8 cellular contexts compared by ENCODE assay signal in genomic region chr20:48828734-48829460, GRCh38. TPM values are rescaled to one million over a fixed set of nuclear protein-coding genes. Genes with fewer than 3 reads are reported as not detected.
DNase-seq lines count a peak whose midpoint lies in the region; ATAC-seq and TF ChIP-seq lines count a peak whose summit lies in the region.

No MANE protein-coding gene starts in this region.

- DNase-seq in activated CD4-positive, alpha-beta T cell treated with anti-CD3 and anti-CD28 coated beads for 36 hours, result no peak
- no peak for DNase-seq in activated CD4-positive, alpha-beta T cell treated with anti-CD3 and anti-CD28 coated beads, Interleukin-2, amount 50 U/mL, for 48 hours
- no peak for DNase-seq in activated CD8-positive, alpha-beta T cell treated with anti-CD3 and anti-CD28 coated beads for 36 hours
- no peak for DNase-seq in stimulated activated naive B cell treated with anti-CD40 and anti-IgM and Interleukin-4, amounts not matched to agents 10 μg/mL and 1 μg/mL and 100 μg/mL, for 72 hours
- DNase-seq in DMS153 (lab: John Stamatoyannopoulos, UW), result no peak
- DNase-seq in epidermal melanocyte (ENCODE audit: insufficient read length, low spot score), result no peak
- DNase-seq in H4 (ENCODE audit: low spot score), result no peak

- no peak for TF ChIP-seq CTCF in activated CD8-positive, alpha-beta T cell treated with anti-CD3 and anti-CD28 coated beads for 36 hours (IDR thresholded peaks at IDR 0.05)

- H3K9me3 ChIP-seq in iPS-18c (ENCODE audit: control insufficient read depth, insufficient read depth, low read length), result peaks cover 2% of the 10 kb centered on the region

- H3K27me3 Mint-ChIP-seq in activated CD4-positive, alpha-beta T cell treated with anti-CD3 and anti-CD28 coated beads for 36 hours, result peaks cover 21% of the 10 kb centered on the region
- no peaks in the 10 kb centered on the region for H3K27me3 Mint-ChIP-seq in activated CD8-positive, alpha-beta T cell treated with anti-CD3 and anti-CD28 coated beads for 36 hours
- no peaks in the 10 kb centered on the region for H3K27me3 Mint-ChIP-seq in stimulated activated naive B cell treated with anti-CD40 and anti-IgM and Interleukin-4, amounts not matched to agents 10 μg/mL and 1 μg/mL and 100 μg/mL, for 72 hours

- H3K4me3 Mint-ChIP-seq in activated CD4-positive, alpha-beta T cell treated with anti-CD3 and anti-CD28 coated beads for 36 hours, result peak overlapping the region; percentile 66
- peak overlapping the region; percentile 80 for H3K4me3 Mint-ChIP-seq in activated CD8-positive, alpha-beta T cell treated with anti-CD3 and anti-CD28 coated beads for 36 hours
- peak overlapping the region; percentile 87 to 93 for H3K4me3 Mint-ChIP-seq in stimulated activated naive B cell treated with anti-CD40 and anti-IgM and Interleukin-4, amounts not matched to agents 10 μg/mL and 1 μg/mL and 100 μg/mL, for 72 hours

- no peaks in the 10 kb centered on the region for H3K36me3 Mint-ChIP-seq in activated CD4-positive, alpha-beta T cell treated with anti-CD3 and anti-CD28 coated beads for 36 hours (ENCODE audit: low read depth)
- H3K36me3 Mint-ChIP-seq in activated CD8-positive, alpha-beta T cell treated with anti-CD3 and anti-CD28 coated beads for 36 hours (ENCODE audit: low read depth), result peaks cover 21% of the 10 kb centered on the region
- H3K36me3 Mint-ChIP-seq in stimulated activated naive B cell treated with anti-CD40 and anti-IgM and Interleukin-4, amounts not matched to agents 10 μg/mL and 1 μg/mL and 100 μg/mL, for 72 hours, result no peaks in the 10 kb centered on the region

- POLR2A ChIA-PET in activated CD4-positive, alpha-beta T cell treated with anti-CD3 and anti-CD28 coated beads for 36 hours (lab: Charles Lee), result no interaction called here
- POLR2A ChIA-PET in activated CD8-positive, alpha-beta T cell treated with anti-CD3 and anti-CD28 coated beads for 36 hours (lab: Charles Lee), result interaction anchor here (0.8 to 2.2 kb wide), 4 partner anchors 43 to 110 kb away, joined by 3 to 9 read pairs (median 5); no protein-coding TSS in a partner anchor

- peak overlapping the region; percentile 69 for H3K4me3 ChIP-seq in iPS-18c (ENCODE audit: insufficient read depth, low read depth, low read length)

- intact Hi-C loops in activated CD4-positive, alpha-beta T cell treated with anti-CD3 and anti-CD28 coated beads for 36 hours (cut with DNase I, micrococcal nuclease), result loop anchor here (1.0 to 5.0 kb wide), 3 partner anchors 18 to 92 kb away; partner anchors contain the start of gene ARFGEF2 (in 1 of the 2)
- intact Hi-C loops in activated CD8-positive, alpha-beta T cell treated with anti-CD3 and anti-CD28 coated beads for 36 hours (cut with micrococcal nuclease), result loop anchor here (5.0 kb wide), 1 partner anchor 172 kb away; no protein-coding TSS in a partner anchor

- H3K4me1 Mint-ChIP-seq in activated CD4-positive, alpha-beta T cell treated with anti-CD3 and anti-CD28 coated beads for 36 hours, result peaks cover 31% of the 10 kb centered on the region
- H3K4me1 Mint-ChIP-seq in activated CD8-positive, alpha-beta T cell treated with anti-CD3 and anti-CD28 coated beads for 36 hours (ENCODE audit: low read depth), result peaks cover 28% of the 10 kb centered on the region
- H3K4me1 Mint-ChIP-seq in stimulated activated naive B cell treated with anti-CD40 and anti-IgM and Interleukin-4, amounts not matched to agents 10 μg/mL and 1 μg/mL and 100 μg/mL, for 72 hours, result peaks cover 56 to 80% of the 10 kb centered on the region in 2 donors

- no peak for ATAC-seq in activated CD4-positive, alpha-beta T cell treated with anti-CD3 and anti-CD28 coated beads for 36 hours
- no peak for ATAC-seq in activated CD8-positive, alpha-beta T cell treated with anti-CD3 and anti-CD28 coated beads for 36 hours
- no peak for ATAC-seq in stimulated activated naive B cell treated with anti-CD40 and anti-IgM and Interleukin-4, amounts not matched to agents 10 μg/mL and 1 μg/mL and 100 μg/mL, for 72 hours (replicated peaks)

- no peaks in the 10 kb centered on the region for H3K9me3 Mint-ChIP-seq in activated CD4-positive, alpha-beta T cell treated with anti-CD3 and anti-CD28 coated beads for 36 hours (ENCODE audit: low read depth)
- no peaks in the 10 kb centered on the region for H3K9me3 Mint-ChIP-seq in activated CD8-positive, alpha-beta T cell treated with anti-CD3 and anti-CD28 coated beads for 36 hours
- no peaks in the 10 kb centered on the region for H3K9me3 Mint-ChIP-seq in stimulated activated naive B cell treated with anti-CD40 and anti-IgM and Interleukin-4, amounts not matched to agents 10 μg/mL and 1 μg/mL and 100 μg/mL, for 72 hours

- CTCF ChIA-PET in activated CD4-positive, alpha-beta T cell treated with anti-CD3 and anti-CD28 coated beads for 36 hours (lab: Charles Lee), result no interaction called here
- CTCF ChIA-PET in activated CD8-positive, alpha-beta T cell treated with anti-CD3 and anti-CD28 coated beads for 36 hours (lab: Charles Lee), result interaction anchor here (1.5 to 3.6 kb wide), 2 partner anchors 13 to 76 kb away, joined by 4 to 12 read pairs; no protein-coding TSS in a partner anchor

- peak overlapping the region; percentile 57 for H3K27ac Mint-ChIP-seq in activated CD4-positive, alpha-beta T cell treated with anti-CD3 and anti-CD28 coated beads for 36 hours
- peak overlapping the region; percentile 83 for H3K27ac Mint-ChIP-seq in activated CD8-positive, alpha-beta T cell treated with anti-CD3 and anti-CD28 coated beads for 36 hours
- peak overlapping the region; percentile 86 for H3K27ac Mint-ChIP-seq in stimulated activated naive B cell treated with anti-CD40 and anti-IgM and Interleukin-4, amounts not matched to agents 10 μg/mL and 1 μg/mL and 100 μg/mL, for 72 hours

RNA-seq across cellular contexts. Expression of gene PREX1, which starts 1.1 kb away (rescaled TPM):
- total RNA-seq in activated CD4-positive, alpha-beta T cell treated with anti-CD3 and anti-CD28 coated beads for 36 hours, result 10 to 100 TPM; 36.5 to 39.2 TPM
- total RNA-seq in activated CD8-positive, alpha-beta T cell treated with anti-CD3 and anti-CD28 coated beads for 36 hours, result 10 to 100 TPM; 79.7 to 80.5 TPM
- 2.8 and 3.1 TPM in 2 replicates for total RNA-seq in H4 (2014; rRNA removed; shearing (Covaris generic))
